Comparison of ENCODE assay signal across 25 cellular contexts in the genomic region with DNA sequence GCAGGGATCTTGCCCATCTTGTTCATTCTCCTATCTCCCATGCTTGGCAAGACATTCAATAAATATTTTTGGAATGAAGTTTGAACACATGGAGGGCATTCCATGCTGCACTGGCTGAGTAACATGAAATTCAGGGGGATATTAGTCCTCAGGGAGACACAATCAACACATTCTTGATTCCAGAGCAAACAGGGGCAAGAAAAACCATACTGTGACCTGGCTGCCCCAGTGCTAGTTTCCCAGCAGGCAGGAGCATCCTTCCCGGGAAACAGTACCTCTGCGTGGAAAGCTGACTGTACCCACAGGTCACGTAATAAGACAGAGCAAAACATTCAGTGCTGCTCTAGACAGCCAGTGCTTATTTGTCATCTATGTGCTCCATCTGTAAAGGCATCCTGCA.
DNase-seq lines count a peak whose midpoint lies in the region; ATAC-seq and TF ChIP-seq lines count a peak whose summit lies in the region.
"Had no signal": no experiment of that assay in that cellular context is flagged by ENCODE, and none has a peak within 500 bp of the region (broad histone marks: within the 10 kb centered on the region; RNA-seq: fewer than 3 reads in every experiment).

No MANE protein-coding gene starts in this region.

- no peak overlapping the region for H2AFZ ChIP-seq in SK-N-SH (ENCODE audit: low read depth)
- H2AFZ ChIP-seq in smooth muscle cell (ENCODE audit: low read depth): no peak overlapping the region

- H3F3A ChIP-seq in SK-N-SH (replicated peaks; ENCODE audit: insufficient read depth): no peaks in the 10 kb centered on the region
- H3F3A ChIP-seq in smooth muscle cell (ENCODE audit: low read depth): no peaks in the 10 kb centered on the region

- no peak for TF ChIP-seq RAD21 in SK-N-SH (IDR thresholded peaks at IDR 0.05; ENCODE audit: low read length)

- H3K4me2 ChIP-seq in SK-N-SH (peak overlapping the region; percentile 43; the same call in 1 of the 2 replicates), smooth muscle cell (peak overlapping the region; percentile 41)

- no peaks in the 10 kb centered on the region for H3K9me2 ChIP-seq in SK-N-SH

- H3K4me3 ChIP-seq in SK-N-SH (ENCODE audit: low read depth in 2 of 2, low read length in 1 of 2): no peak overlapping the region
- no peak overlapping the region for H3K4me3 ChIP-seq in fibroblast of the aortic adventitia (ENCODE audit: low read depth, low read length)
- no peak overlapping the region for H3K4me3 ChIP-seq in smooth muscle cell
- H3K4me3 ChIP-seq: spleen had no signal

- DNase-seq in SK-N-SH (no peak), NCI-H226 (peak; percentile 77), fibroblast of the aortic adventitia (ENCODE audit: low read depth) (peak; percentile 17), smooth muscle cell (lab: John Stamatoyannopoulos, UW; ENCODE audit: unreplicated experiment) (no peak), NCI-H1436 (lab: John Stamatoyannopoulos, UW) (no peak)
- no peak for DNase-seq in stimulated activated CD4-positive, alpha-beta T cell treated with anti-CD3 and anti-CD28 coated beads, Interleukin-4, amount 100 ng/mL, for 4 hours
- DNase-seq: activated CD8-positive, alpha-beta T cell treated with anti-CD3 and anti-CD28 coated beads for 36 hours; activated naive CD4-positive, alpha-beta T cell treated with anti-CD3 and anti-CD28 coated beads, Interleukin-2, amount 50 U/mL, for 16 hours; activated T-cell treated with anti-CD3 and anti-CD28 coated beads, Interleukin-2, amount 50 U/mL, for 4 hours; CD4-positive, CD25-positive, alpha-beta regulatory T cell; cortex of kidney; DMS153; foreskin melanocyte; Karpas-422; naive thymus-derived CD4-positive, alpha-beta T cell; NCI-H1105 treated with DMSO at 0.1 percent for 48 hours; NCI-H82; OCI-M1; SIG-M5; spleen; T-helper 2 cell had no signal

- no peak for TF ChIP-seq EP300 in SK-N-SH (IDR thresholded peaks at IDR 0.05; ENCODE audit: borderline replicate concordance in 1 of 2, low read depth in 1 of 2, low read length in 1 of 2)

- TF ChIP-seq CTCF in SK-N-SH (IDR thresholded peaks at IDR 0.05) (no peak), fibroblast of the aortic adventitia (IDR thresholded peaks at IDR 0.05; ENCODE audit: insufficient read depth, low read length) (no peak), smooth muscle cell (IDR thresholded peaks at IDR 0.05; ENCODE audit: borderline replicate concordance, insufficient read depth, poor library complexity, severe bottlenecking) (no peak)

- H3K27ac ChIP-seq in SK-N-SH (ENCODE audit: low read depth in 2 of 2, low read length in 1 of 2) (no peak overlapping the region), smooth muscle cell (ENCODE audit: low read depth) (no peak overlapping the region)
- H3K27ac ChIP-seq: 22Rv1, spleen had no signal

- CTCF ChIA-PET in SK-N-SH (lab: Yijun Ruan, JAX): interaction anchor here (1.3 kb wide), 1 partner anchor 15 kb away, joined by 4 read pairs; no protein-coding TSS in a partner anchor

- no peak overlapping the region for H3K9ac ChIP-seq in SK-N-SH
- H3K9ac ChIP-seq in smooth muscle cell (ENCODE audit: low read depth): no peak overlapping the region

- peaks cover 41 to 51% of the 10 kb centered on the region in 2 experiments; a peak in 3 of 4 replicates for H3K4me1 ChIP-seq in SK-N-SH (ENCODE audit: control insufficient read depth in 1 of 2, insufficient read depth in 2 of 2, low read depth in 1 of 2, low read length in 1 of 2)
- peaks cover 3% of the 10 kb centered on the region for H3K4me1 ChIP-seq in smooth muscle cell (ENCODE audit: low read depth)

- H3K27me3 ChIP-seq in SK-N-SH (ENCODE audit: insufficient read depth) (no peaks in the 10 kb centered on the region; the same call in 1 of the 2 replicates), smooth muscle cell (ENCODE audit: low read depth) (no peaks in the 10 kb centered on the region)

- no peaks in the 10 kb centered on the region for H3K36me3 ChIP-seq in SK-N-SH (replicated peaks in 1 of 2; ENCODE audit: control insufficient read depth in 1 of 2, insufficient read depth in 2 of 2, low read length in 1 of 2)
- H3K36me3 ChIP-seq in smooth muscle cell (ENCODE audit: low read depth): no peaks in the 10 kb centered on the region
- H3K36me3 ChIP-seq: spleen had no signal

- ATAC-seq in SK-N-SH treated with all-trans-retinoic acid at 6 μM for 48 hours (no peak; the same call in 1 of the 3 replicates), GM18870 (IDR thresholded peaks at IDR 0.05; ENCODE audit: unreplicated experiment) (no peak)
- ATAC-seq: activated CD8-positive, alpha-beta T cell treated with anti-CD3 and anti-CD28 coated beads for 36 hours; activated T-cell treated with anti-CD3 and anti-CD28 coated beads, Interleukin-2, amount 50 U/mL, for 4 hours; naive thymus-derived CD4-positive, alpha-beta T cell; WTC11 had no signal

- POLR2A ChIA-PET in SK-N-SH (lab: Yijun Ruan, JAX): no interaction called here

- H3K79me2 ChIP-seq in SK-N-SH (ENCODE audit: insufficient read depth) (no peaks in the 10 kb centered on the region), smooth muscle cell (ENCODE audit: low read depth) (no peaks in the 10 kb centered on the region)

- no peaks in the 10 kb centered on the region for H3K9me3 ChIP-seq in SK-N-SH
- no peaks in the 10 kb centered on the region for H3K9me3 ChIP-seq in smooth muscle cell (replicated peaks; ENCODE audit: low read depth)
- H3K9me3 ChIP-seq: spleen had no signal

- no peaks in the 10 kb centered on the region for H4K20me1 ChIP-seq in SK-N-SH (ENCODE audit: insufficient read depth)
- H4K20me1 ChIP-seq in smooth muscle cell (ENCODE audit: low read depth): no peaks in the 10 kb centered on the region

- 79% methylated on average over 3 of the region's 3 CpGs for WGBS in SK-N-SH (ENCODE audit: low lambda C conversion rate)
- 43% methylated on average over 3 of the region's 3 CpGs for WGBS in smooth muscle cell (ENCODE audit: low lambda C conversion rate)

TF ChIP-seq in SK-N-SH, 30 proteins besides CTCF, POLR2A, EP300 and RAD21 (continues in another document):
- TF ChIP-seq TCF12 (IDR thresholded peaks at IDR 0.05) (no peak), TAF1 (IDR thresholded peaks at IDR 0.05; ENCODE audit: borderline replicate concordance, low read depth, low read length) (no peak), SMC3 (IDR thresholded peaks at IDR 0.05; ENCODE audit: low read depth, low read length) (no peak), MEF2A (IDR thresholded peaks at IDR 0.05; ENCODE audit: borderline replicate concordance, low read depth) (no peak), NFIC (IDR thresholded peaks at IDR 0.05; ENCODE audit: borderline replicate concordance) (no peak), MXI1 (IDR thresholded peaks at IDR 0.05; ENCODE audit: low read depth, low read length) (no peak)

TF ChIP-seq in SK-N-SH treated with all-trans-retinoic acid at 6 μM for 48 hours, 23 proteins besides CTCF, POLR2A, EP300 and RAD21 (continues in another document):
- TF ChIP-seq ESRRG (CRISPR knock-in tag; IDR thresholded peaks at IDR 0.05) (no peak), OSR1 (CRISPR knock-in tag; IDR thresholded peaks at IDR 0.05) (no peak), GLIS3 (CRISPR knock-in tag; IDR thresholded peaks at IDR 0.05) (no peak), ZNF8 (CRISPR knock-in tag; IDR thresholded peaks at IDR 0.05) (no peak), ISL1 (CRISPR knock-in tag; IDR thresholded peaks at IDR 0.05) (no peak), PPARA (CRISPR knock-in tag; IDR thresholded peaks at IDR 0.05; ENCODE audit: borderline replicate concordance) (no peak), ZFP30 (CRISPR knock-in tag; IDR thresholded peaks at IDR 0.05) (no peak), TCF4 (CRISPR knock-in tag; IDR thresholded peaks at IDR 0.05; ENCODE audit: borderline replicate concordance) (no peak), ZNF565 (CRISPR knock-in tag; conservative IDR thresholded peaks at IDR 0.05; ENCODE audit: low read depth) (no peak), RARB (CRISPR knock-in tag; IDR thresholded peaks at IDR 0.05) (no peak), TOX (CRISPR knock-in tag; IDR thresholded peaks at IDR 0.05; ENCODE audit: borderline replicate concordance) (no peak)
- TF ChIP-seq, protein P1, sequence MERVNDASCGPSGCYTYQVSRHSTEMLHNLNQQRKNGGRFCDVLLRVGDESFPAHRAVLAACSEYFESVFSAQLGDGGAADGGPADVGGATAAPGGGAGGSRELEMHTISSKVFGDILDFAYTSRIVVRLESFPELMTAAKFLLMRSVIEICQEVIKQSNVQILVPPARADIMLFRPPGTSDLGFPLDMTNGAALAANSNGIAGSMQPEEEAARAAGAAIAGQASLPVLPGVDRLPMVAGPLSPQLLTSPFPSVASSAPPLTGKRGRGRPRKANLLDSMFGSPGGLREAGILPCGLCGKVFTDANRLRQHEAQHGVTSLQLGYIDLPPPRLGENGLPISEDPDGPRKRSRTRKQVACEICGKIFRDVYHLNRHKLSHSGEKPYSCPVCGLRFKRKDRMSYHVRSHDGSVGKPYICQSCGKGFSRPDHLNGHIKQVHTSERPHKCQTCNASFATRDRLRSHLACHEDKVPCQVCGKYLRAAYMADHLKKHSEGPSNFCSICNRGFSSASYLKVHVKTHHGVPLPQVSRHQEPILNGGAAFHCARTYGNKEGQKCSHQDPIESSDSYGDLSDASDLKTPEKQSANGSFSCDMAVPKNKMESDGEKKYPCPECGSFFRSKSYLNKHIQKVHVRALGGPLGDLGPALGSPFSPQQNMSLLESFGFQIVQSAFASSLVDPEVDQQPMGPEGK (CRISPR knock-in tag; IDR thresholded peaks at IDR 0.05; ENCODE audit: borderline replicate concordance): no peak
- TF ChIP-seq, protein P2, sequence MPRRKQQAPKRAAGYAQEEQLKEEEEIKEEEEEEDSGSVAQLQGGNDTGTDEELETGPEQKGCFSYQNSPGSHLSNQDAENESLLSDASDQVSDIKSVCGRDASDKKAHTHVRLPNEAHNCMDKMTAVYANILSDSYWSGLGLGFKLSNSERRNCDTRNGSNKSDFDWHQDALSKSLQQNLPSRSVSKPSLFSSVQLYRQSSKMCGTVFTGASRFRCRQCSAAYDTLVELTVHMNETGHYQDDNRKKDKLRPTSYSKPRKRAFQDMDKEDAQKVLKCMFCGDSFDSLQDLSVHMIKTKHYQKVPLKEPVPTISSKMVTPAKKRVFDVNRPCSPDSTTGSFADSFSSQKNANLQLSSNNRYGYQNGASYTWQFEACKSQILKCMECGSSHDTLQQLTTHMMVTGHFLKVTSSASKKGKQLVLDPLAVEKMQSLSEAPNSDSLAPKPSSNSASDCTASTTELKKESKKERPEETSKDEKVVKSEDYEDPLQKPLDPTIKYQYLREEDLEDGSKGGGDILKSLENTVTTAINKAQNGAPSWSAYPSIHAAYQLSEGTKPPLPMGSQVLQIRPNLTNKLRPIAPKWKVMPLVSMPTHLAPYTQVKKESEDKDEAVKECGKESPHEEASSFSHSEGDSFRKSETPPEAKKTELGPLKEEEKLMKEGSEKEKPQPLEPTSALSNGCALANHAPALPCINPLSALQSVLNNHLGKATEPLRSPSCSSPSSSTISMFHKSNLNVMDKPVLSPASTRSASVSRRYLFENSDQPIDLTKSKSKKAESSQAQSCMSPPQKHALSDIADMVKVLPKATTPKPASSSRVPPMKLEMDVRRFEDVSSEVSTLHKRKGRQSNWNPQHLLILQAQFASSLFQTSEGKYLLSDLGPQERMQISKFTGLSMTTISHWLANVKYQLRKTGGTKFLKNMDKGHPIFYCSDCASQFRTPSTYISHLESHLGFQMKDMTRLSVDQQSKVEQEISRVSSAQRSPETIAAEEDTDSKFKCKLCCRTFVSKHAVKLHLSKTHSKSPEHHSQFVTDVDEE (CRISPR knock-in tag; IDR thresholded peaks at IDR 0.05): no peak

Comparison
In these comparisons a context has a peak if more than half of its experiments do, and no peak if none do; other contexts are left out.
1. DNase-seq: peak in NCI-H226 (single experiment) and fibroblast of the aortic adventitia (single experiment); none in SK-N-SH (single experiment), smooth muscle cell (single experiment), stimulated activated CD4-positive, alpha-beta T cell treated with anti-CD3 and anti-CD28 coated beads, Interleukin-4, amount 100 ng/mL, for 4 hours (0 of 2) and NCI-H1436 (single experiment).